8 cellular contexts compared by ENCODE assay signal in the genomic region with DNA sequence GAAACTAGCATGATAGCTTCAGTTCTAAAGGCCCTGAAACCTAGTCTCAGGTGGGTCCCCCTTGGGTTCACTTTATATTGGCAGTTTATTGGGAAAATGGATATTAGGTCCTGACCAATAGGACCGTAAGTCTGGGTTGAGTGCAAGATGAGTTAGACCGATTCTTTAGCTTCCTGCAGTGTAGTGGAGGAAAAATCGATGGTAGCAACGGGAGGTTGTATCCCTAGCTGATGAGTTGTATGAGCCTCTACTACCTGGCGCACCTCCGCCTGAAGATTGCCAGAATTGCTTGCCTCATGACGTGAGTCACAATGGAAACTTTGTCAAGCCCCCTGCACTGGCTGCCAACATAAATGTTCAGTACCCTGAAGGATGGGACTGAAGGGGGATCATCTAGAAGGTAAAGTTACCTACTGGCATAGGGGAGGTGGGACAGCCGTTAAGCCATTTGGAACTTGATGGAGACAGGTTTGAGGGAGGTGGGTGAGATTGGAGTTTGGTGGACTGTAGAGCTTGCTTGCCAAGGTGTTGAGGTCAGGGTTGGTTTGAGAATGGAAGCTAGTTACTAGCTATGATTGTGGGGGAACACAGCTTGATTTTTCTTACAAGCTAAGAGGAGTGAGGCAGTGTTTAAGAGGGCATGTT.
DNase-seq lines count a peak whose midpoint lies in the region; ATAC-seq and TF ChIP-seq lines count a peak whose summit lies in the region.

No MANE protein-coding gene starts in this region.

- H3K27me3 ChIP-seq in iPS-18a (ENCODE audit: control insufficient read depth, insufficient read depth, low read length) (no peaks in the 10 kb centered on the region), subcutaneous abdominal adipose tissue (ENCODE audit: control insufficient read depth in 5 of 5, insufficient read depth in 4 of 5, low read length in 5 of 5) (no peaks in the 10 kb centered on the region)

- DNase-seq in KBM-7 = peak; percentile 53
- peak; percentile 72 to 73 for DNase-seq in activated T-cell treated with anti-CD3 and anti-CD28 coated beads, Interleukin-2, amount 50 U/mL, for 48 hours

- no peaks in the 10 kb centered on the region for H3K9me3 ChIP-seq in iPS-18a (ENCODE audit: control insufficient read depth, low read depth, low read length)
- no peaks in the 10 kb centered on the region for H3K9me3 ChIP-seq in subcutaneous abdominal adipose tissue (ENCODE audit: control insufficient read depth in 5 of 5, low read length in 5 of 5)

- H3K4me1 ChIP-seq in iPS-18a (ENCODE audit: control insufficient read depth, low read depth, low read length) (peaks cover 19% of the 10 kb centered on the region), subcutaneous abdominal adipose tissue (ENCODE audit: control insufficient read depth in 5 of 5, insufficient read depth in 5 of 5, low read length in 5 of 5) (peaks cover 7 to 61% (median 56%) of the 10 kb centered on the region in 5 donors)

- in situ Hi-C loops in KBM-7 (cut with MboI; ENCODE audit: low pct_unique_long_range_greater_than_20kb, low sequenced_read_pairs) = no loop called here

- no peak for TF ChIP-seq CTCF in 22Rv1 (IDR thresholded peaks at IDR 0.05)

- H3K4me3 ChIP-seq in iPS-18a (ENCODE audit: low read length) (peak overlapping the region; percentile 65), subcutaneous abdominal adipose tissue (ENCODE audit: low read depth in 1 of 5, low read length in 5 of 5) (no peak overlapping the region)

- H3K36me3 ChIP-seq in iPS-18a (ENCODE audit: control insufficient read depth, low read depth, low read length) (peaks cover 60% of the 10 kb centered on the region), subcutaneous abdominal adipose tissue (ENCODE audit: control insufficient read depth in 5 of 5, insufficient read depth in 5 of 5, low read length in 5 of 5) (peaks cover 9 to 51% (median 36%) of the 10 kb centered on the region in 5 donors)

- peak overlapping the region; percentile 95 for H3K27ac ChIP-seq in 22Rv1
- peak overlapping the region; percentile 89 for H3K27ac ChIP-seq in iPS-18a (ENCODE audit: low read length)
- no peak overlapping the region for H3K27ac ChIP-seq in subcutaneous abdominal adipose tissue (ENCODE audit: low read depth, low read length)

- H3K9ac ChIP-seq in iPS-18a (ENCODE audit: low read length) (peak overlapping the region; percentile 93), subcutaneous abdominal adipose tissue (ENCODE audit: low read length in 5 of 5) (peak overlapping the region in 3 of 5 donors; percentile 6 to 41 (median 22))

- ATAC-seq in HG02588 (IDR thresholded peaks at IDR 0.05; ENCODE audit: unreplicated experiment) (no peak), GM19035 (IDR thresholded peaks at IDR 0.05; ENCODE audit: unreplicated experiment) (no peak), HG03442 (IDR thresholded peaks at IDR 0.05; ENCODE audit: unreplicated experiment) (no peak)
